17 cellular contexts compared by ENCODE assay signal in the genomic region with DNA sequence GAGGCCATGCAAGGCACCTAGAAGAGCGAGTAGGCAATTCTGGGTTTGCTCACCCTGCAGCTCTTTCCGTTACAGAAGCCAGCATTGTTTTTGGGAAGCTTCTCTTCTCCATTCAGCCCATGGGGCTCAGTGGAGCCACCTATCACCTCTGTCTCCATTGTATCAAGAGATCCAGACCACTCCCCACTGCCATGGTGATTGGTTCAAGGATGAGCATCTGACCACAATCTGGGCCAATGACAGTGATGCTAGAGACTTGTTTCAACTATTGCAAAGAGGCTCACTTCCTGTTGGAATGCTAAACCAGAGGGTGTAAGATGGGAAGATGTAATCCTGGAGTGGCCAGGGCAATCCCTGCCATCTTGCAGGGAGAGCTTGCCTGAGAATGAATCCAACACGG. TPM values are rescaled to one million over a fixed set of nuclear protein-coding genes. Genes with fewer than 3 reads are reported as not detected.
DNase-seq lines count a peak whose midpoint lies in the region; ATAC-seq lines count a peak whose summit lies in the region.
"Had no signal": no experiment of that assay in that cellular context is flagged by ENCODE, and none has a peak within 500 bp of the region (broad histone marks: within the 10 kb centered on the region; RNA-seq: fewer than 3 reads in every experiment).

No MANE protein-coding gene starts in this region.

- H3K4me3 ChIP-seq in H7 (ENCODE audit: insufficient read depth, low read depth, low read length), result no peak overlapping the region
- H3K4me3 ChIP-seq: BLaER1 treated with 17β-estradiol and CSF1 and Interleukin-3, amounts not matched to agents 10 nM and 100 nM; stomach had no signal

- no peak for ATAC-seq in HG02840 (IDR thresholded peaks at IDR 0.05; ENCODE audit: low FRiP score, unreplicated experiment)
- ATAC-seq: left colon, natural killer cell had no signal

- H3K36me3 ChIP-seq in H7 (replicated peaks; ENCODE audit: control insufficient read depth, insufficient read depth, low read length), result no peaks in the 10 kb centered on the region
- H3K36me3 ChIP-seq: BLaER1 treated with 17β-estradiol and CSF1 and Interleukin-3, amounts not matched to agents 10 nM and 100 nM; stomach had no signal

- DNase-seq in CD1c-positive myeloid dendritic cell (ENCODE audit: extremely low spot score), result peak; percentile 22
- DNase-seq in H7, result peak; percentile 76
- DNase-seq in NCI-H69 (lab: John Stamatoyannopoulos, UW), result peak; percentile 9
- peak; percentile 19 for DNase-seq in cerebellar cortex (ENCODE audit: low spot score)
- DNase-seq in DMS114 treated with DMSO at 0.1 percent for 48 hours (lab: John Stamatoyannopoulos, UW; ENCODE audit: unreplicated experiment), result no peak
- DNase-seq in AG08395 (ENCODE audit: low spot score), result no peak
- DNase-seq in HK-2 (ENCODE audit: unreplicated experiment), result no peak
- DNase-seq: activated CD4-positive, alpha-beta memory T cell treated with anti-CD3 and anti-CD28 coated beads, Interleukin-2, amount 10 ng/mL, durations not matched to agents 7 days and 5 days; activated effector memory CD4-positive, alpha-beta T cell treated with anti-CD3 and anti-CD28 coated beads, Interleukin-2, amount 50 U/mL, for 16 hours; effector memory CD4-positive, alpha-beta T cell; left colon; natural killer cell; stomach; T1000 had no signal

- no peaks in the 10 kb centered on the region for H3K27me3 ChIP-seq in H7 (ENCODE audit: control insufficient read depth, insufficient read depth, low read length)
- H3K27me3 ChIP-seq: BLaER1 treated with 17β-estradiol and CSF1 and Interleukin-3, amounts not matched to agents 10 nM and 100 nM; stomach had no signal

RNA-seq across cellular contexts. Expression of a gene that starts 6.6 kb away (rescaled TPM):
- total RNA-seq in H7 (2014; rRNA removed; shearing (Covaris generic)), result 0.07 TPM in 1 of 2 replicates, not detected in the other
- total RNA-seq: glomerular endothelial cell, left colon, stomach had no signal

RNA-seq across cellular contexts. Expression of a gene that starts 9.9 kb away (rescaled TPM):
- 69.5 and 80.0 TPM in 2 replicates for total RNA-seq in H7 (2014; rRNA removed; shearing (Covaris generic))

Comparison
In these comparisons a context has a peak if more than half of its experiments do, and no peak if none do; other contexts are left out.
1. DNase-seq: peak in CD1c-positive myeloid dendritic cell (single experiment), H7 (single experiment), NCI-H69 (single experiment) and cerebellar cortex (single experiment); none in DMS114 treated with DMSO at 0.1 percent for 48 hours (single experiment), AG08395 (single experiment) and HK-2 (single experiment).